ENCODE assay signal across 8 cellular contexts in genomic region chr4:52588097-52588496, GRCh38.
DNase-seq lines count a peak whose midpoint lies in the region; ATAC-seq and TF ChIP-seq lines count a peak whose summit lies in the region.

No MANE protein-coding gene starts in this region.

- H3K9me2 ChIP-seq in hepatocyte (replicated peaks; ENCODE audit: insufficient read depth), result no peaks in the 10 kb centered on the region

- H3K27me3 Mint-ChIP-seq in activated CD8-positive, alpha-beta memory T cell treated with anti-CD3 and anti-CD28 coated beads, Interleukin-2, amount 10 ng/mL, durations not matched to agents 7 days and 5 days, result peaks cover 3% of the 10 kb centered on the region
- H3K27me3 Mint-ChIP-seq in activated T-helper 17 cell treated with anti-CD3 and anti-CD28 coated beads, Interleukin-2, amount 50 U/mL, for 72 hours, result no peaks in the 10 kb centered on the region

- intact Hi-C loops in tibial artery (cut with DNase I; ENCODE audit: low total_unique reads), result no loop called here

- H3K4me3 ChIP-seq in hepatocyte (no peak overlapping the region), tibial artery (no peak overlapping the region)

- H3K9me3 ChIP-seq in hepatocyte (ENCODE audit: low read depth), result no peaks in the 10 kb centered on the region
- H3K9me3 ChIP-seq in tibial artery, result no peaks in the 10 kb centered on the region

- no peak overlapping the region for H2AFZ ChIP-seq in hepatocyte

- ATAC-seq in activated CD8-positive, alpha-beta memory T cell treated with anti-CD3 and anti-CD28 coated beads, Interleukin-2, amount 10 ng/mL, durations not matched to agents 7 days and 5 days, result peak; percentile 48
- ATAC-seq in activated T-helper 17 cell treated with anti-CD3 and anti-CD28 coated beads, Interleukin-2, amount 50 U/mL, for 72 hours (replicated peaks), result peak; percentile 42
- ATAC-seq in HG03520 (IDR thresholded peaks at IDR 0.05; ENCODE audit: unreplicated experiment) (no peak), GM21786 (IDR thresholded peaks at IDR 0.05; ENCODE audit: unreplicated experiment) (no peak)

- no peak overlapping the region for H3K4me3 Mint-ChIP-seq in activated CD8-positive, alpha-beta memory T cell treated with anti-CD3 and anti-CD28 coated beads, Interleukin-2, amount 10 ng/mL, durations not matched to agents 7 days and 5 days
- H3K4me3 Mint-ChIP-seq in activated T-helper 17 cell treated with anti-CD3 and anti-CD28 coated beads, Interleukin-2, amount 50 U/mL, for 72 hours, result peak overlapping the region; percentile 33

- peaks cover 8% of the 10 kb centered on the region for H3K4me1 ChIP-seq in hepatocyte (ENCODE audit: insufficient read depth)
- peaks cover 0 to 34% (median 9%) of the 10 kb centered on the region in 4 donors for H3K4me1 ChIP-seq in tibial artery

- no peak overlapping the region for H3K27ac Mint-ChIP-seq in activated CD8-positive, alpha-beta memory T cell treated with anti-CD3 and anti-CD28 coated beads, Interleukin-2, amount 10 ng/mL, durations not matched to agents 7 days and 5 days
- H3K27ac Mint-ChIP-seq in activated T-helper 17 cell treated with anti-CD3 and anti-CD28 coated beads, Interleukin-2, amount 50 U/mL, for 72 hours, result peak overlapping the region; percentile 53

- no peak overlapping the region for H3K27ac ChIP-seq in hepatocyte
- H3K27ac ChIP-seq in tibial artery, result peak overlapping the region in 1 of 2 donors; percentile 43

- H3K36me3 ChIP-seq in hepatocyte (replicated peaks; ENCODE audit: insufficient read depth, low read depth), result no peaks in the 10 kb centered on the region
- peaks cover 0 to 12% (median 7%) of the 10 kb centered on the region in 3 donors for H3K36me3 ChIP-seq in tibial artery

- H3K79me2 ChIP-seq in hepatocyte, result no peaks in the 10 kb centered on the region

- H4K20me1 ChIP-seq in hepatocyte (ENCODE audit: insufficient read depth, poor library complexity, severe bottlenecking), result no peaks in the 10 kb centered on the region

- H3K4me1 Mint-ChIP-seq in activated CD8-positive, alpha-beta memory T cell treated with anti-CD3 and anti-CD28 coated beads, Interleukin-2, amount 10 ng/mL, durations not matched to agents 7 days and 5 days, result peaks cover 24% of the 10 kb centered on the region
- peaks cover 16% of the 10 kb centered on the region for H3K4me1 Mint-ChIP-seq in activated T-helper 17 cell treated with anti-CD3 and anti-CD28 coated beads, Interleukin-2, amount 50 U/mL, for 72 hours

- WGBS in hepatocyte (ENCODE audit: low lambda C conversion rate, missing lambda C conversion rate), result 57% methylated on average over 2 of the region's 2 CpGs

- DNase-seq in activated CD8-positive, alpha-beta memory T cell treated with anti-CD3 and anti-CD28 coated beads, Interleukin-2, amount 10 ng/mL, durations not matched to agents 7 days and 5 days, result peak; percentile 48
- DNase-seq in activated CD8-positive, alpha-beta memory T cell treated with anti-CD3 and anti-CD28 coated beads, Interleukin-2, amount 50 U/mL, for 4 hours, result no peak
- peak; percentile 85 for DNase-seq in HuH-7 (ENCODE audit: low spot score)
- peak; percentile 14 for DNase-seq in hepatocyte (ENCODE audit: low spot score)
- no peak for DNase-seq in tibial artery

- no peaks in the 10 kb centered on the region for H3K9me3 Mint-ChIP-seq in activated CD8-positive, alpha-beta memory T cell treated with anti-CD3 and anti-CD28 coated beads, Interleukin-2, amount 10 ng/mL, durations not matched to agents 7 days and 5 days (ENCODE audit: low read depth)
- H3K9me3 Mint-ChIP-seq in activated T-helper 17 cell treated with anti-CD3 and anti-CD28 coated beads, Interleukin-2, amount 50 U/mL, for 72 hours, result no peaks in the 10 kb centered on the region

- CTCF ChIA-PET in activated CD8-positive, alpha-beta memory T cell treated with anti-CD3 and anti-CD28 coated beads, Interleukin-2, amount 10 ng/mL, durations not matched to agents 7 days and 5 days (lab: Charles Lee), result interaction anchor here (0.6 to 2.3 kb wide), 12 partner anchors 9 to 394 kb away, joined by 3 to 8 read pairs (median 4); no protein-coding TSS in a partner anchor

- peaks cover 1% of the 10 kb centered on the region for H3K36me3 Mint-ChIP-seq in activated CD8-positive, alpha-beta memory T cell treated with anti-CD3 and anti-CD28 coated beads, Interleukin-2, amount 10 ng/mL, durations not matched to agents 7 days and 5 days
- H3K36me3 Mint-ChIP-seq in activated T-helper 17 cell treated with anti-CD3 and anti-CD28 coated beads, Interleukin-2, amount 50 U/mL, for 72 hours (ENCODE audit: low read depth), result no peaks in the 10 kb centered on the region

- no peaks in the 10 kb centered on the region for H3K27me3 ChIP-seq in hepatocyte
- H3K27me3 ChIP-seq in tibial artery, result no peaks in the 10 kb centered on the region

- peak; percentile 37 for TF ChIP-seq CTCF in hepatocyte (IDR thresholded peaks at IDR 0.05; ENCODE audit: poor library complexity)
- peak; percentile 21 to 38 for TF ChIP-seq CTCF in tibial artery (IDR thresholded peaks at IDR 0.05)

- H3K4me2 ChIP-seq in hepatocyte, result no peak overlapping the region

Comparison
In these comparisons a context has a peak if more than half of its experiments do, and no peak if none do; other contexts are left out.
1. DNase-seq: peak in activated CD8-positive, alpha-beta memory T cell treated with anti-CD3 and anti-CD28 coated beads, Interleukin-2, amount 10 ng/mL, durations not matched to agents 7 days and 5 days (single experiment), HuH-7 (single experiment) and hepatocyte (single experiment); none in activated CD8-positive, alpha-beta memory T cell treated with anti-CD3 and anti-CD28 coated beads, Interleukin-2, amount 50 U/mL, for 4 hours (single experiment) and tibial artery (0 of 2).
2. ATAC-seq: peak in activated CD8-positive, alpha-beta memory T cell treated with anti-CD3 and anti-CD28 coated beads, Interleukin-2, amount 10 ng/mL, durations not matched to agents 7 days and 5 days (single experiment) and activated T-helper 17 cell treated with anti-CD3 and anti-CD28 coated beads, Interleukin-2, amount 50 U/mL, for 72 hours (single experiment); none in HG03520 (single experiment) and GM21786 (single experiment).